In the genomic region with DNA sequence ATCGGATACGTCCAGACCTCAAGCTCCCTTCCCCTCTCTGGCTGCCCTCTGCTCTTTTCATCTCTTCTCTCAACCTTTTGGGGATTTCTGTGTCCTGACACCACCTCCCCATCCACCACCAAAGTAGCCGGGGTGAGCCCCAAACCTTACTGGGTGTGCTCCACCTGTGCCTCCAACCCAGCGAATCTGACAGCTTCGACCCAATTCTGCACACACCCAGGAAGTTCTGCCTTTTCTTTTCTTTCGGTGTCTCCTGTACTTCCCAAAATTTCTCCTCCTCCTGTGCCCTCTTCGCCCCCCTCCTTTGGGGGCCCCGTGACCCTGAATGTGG, we compare ENCODE assay signal across 8 cellular contexts. TPM values are rescaled to one million over a fixed set of nuclear protein-coding genes. Genes with fewer than 3 reads are reported as not detected.
A peak's percentile ranks its signal among the peaks of the same experiment; 100 is the strongest.
DNase-seq lines count a peak whose midpoint lies in the region; ATAC-seq, FAIRE-seq and TF ChIP-seq lines count a peak whose summit lies in the region.

No MANE protein-coding gene starts in this region.

- POLR2A ChIA-PET in activated CD4-positive, alpha-beta memory T cell treated with anti-CD3 and anti-CD28 coated beads for 36 hours (lab: Charles Lee): no interaction called here

- FAIRE-seq in D721Med (lab: Jason Lieb, UNC): no peak

- intact Hi-C loops in activated CD4-positive, alpha-beta memory T cell treated with anti-CD3 and anti-CD28 coated beads for 36 hours (cut with micrococcal nuclease): loop anchor here (1.0 to 5.0 kb wide), 3 partner anchors 72 to 130 kb away; a partner anchor contains a TSS
- intact Hi-C loops in left colon (cut with DNase I, micrococcal nuclease): loop anchor here (10.0 kb wide), 2 partner anchors 82 to 222 kb away; a partner anchor contains a TSS

- no peaks in the 10 kb centered on the region for H3K27me3 Mint-ChIP-seq in activated CD4-positive, alpha-beta memory T cell treated with anti-CD3 and anti-CD28 coated beads for 36 hours
- peaks cover 11% of the 10 kb centered on the region for H3K27me3 Mint-ChIP-seq in glutamatergic neuron (ENCODE audit: unreplicated experiment)

- peaks cover 39% of the 10 kb centered on the region for H3K4me1 Mint-ChIP-seq in activated CD4-positive, alpha-beta memory T cell treated with anti-CD3 and anti-CD28 coated beads for 36 hours (ENCODE audit: low read depth)
- H3K4me1 Mint-ChIP-seq in glutamatergic neuron (ENCODE audit: low read depth, unreplicated experiment): peaks cover 6% of the 10 kb centered on the region

- TF ChIP-seq CTCF in glutamatergic neuron (IDR thresholded peaks at IDR 0.05; ENCODE audit: partially characterized antibody, unreplicated experiment) (no peak), D721Med (IDR thresholded peaks at IDR 0.05; ENCODE audit: insufficient read depth, missing control alignments) (no peak)

- peaks cover 19% of the 10 kb centered on the region for H3K36me3 Mint-ChIP-seq in activated CD4-positive, alpha-beta memory T cell treated with anti-CD3 and anti-CD28 coated beads for 36 hours
- no peaks in the 10 kb centered on the region for H3K36me3 Mint-ChIP-seq in glutamatergic neuron (ENCODE audit: unreplicated experiment)

- CTCF ChIA-PET in activated CD4-positive, alpha-beta memory T cell treated with anti-CD3 and anti-CD28 coated beads for 36 hours (lab: Charles Lee): interaction anchor here (2.0 kb wide), 1 partner anchor 231 kb away, joined by 4 read pairs; a partner anchor contains a TSS

- peak overlapping the region; percentile 96 for H3K4me3 ChIP-seq in skeletal muscle cell (ENCODE audit: low read depth, low read length)

- no peak for DNase-seq in activated CD4-positive, alpha-beta memory T cell treated with anti-CD3 and anti-CD28 coated beads for 36 hours
- DNase-seq in glutamatergic neuron (no peak), skeletal muscle cell (ENCODE audit: low read depth) (no peak), cerebellar nuclear complex (lab: John Stamatoyannopoulos, UW) (no peak), left colon (no peak), SW 1271 (lab: John Stamatoyannopoulos, UW) (no peak), D721Med (ENCODE audit: insufficient read length, low spot score) (no peak)

- H3K4me3 Mint-ChIP-seq in activated CD4-positive, alpha-beta memory T cell treated with anti-CD3 and anti-CD28 coated beads for 36 hours: peak overlapping the region; percentile 74
- peak overlapping the region; percentile 90 for H3K4me3 Mint-ChIP-seq in glutamatergic neuron (ENCODE audit: unreplicated experiment)

- peak overlapping the region; percentile 65 for H3K27ac Mint-ChIP-seq in activated CD4-positive, alpha-beta memory T cell treated with anti-CD3 and anti-CD28 coated beads for 36 hours
- peak overlapping the region; percentile 25 for H3K27ac Mint-ChIP-seq in glutamatergic neuron (ENCODE audit: unreplicated experiment)

- H3K9me3 Mint-ChIP-seq in activated CD4-positive, alpha-beta memory T cell treated with anti-CD3 and anti-CD28 coated beads for 36 hours: no peaks in the 10 kb centered on the region
- peaks cover 6% of the 10 kb centered on the region for H3K9me3 Mint-ChIP-seq in glutamatergic neuron (ENCODE audit: unreplicated experiment)

- ATAC-seq in GM19351 (IDR thresholded peaks at IDR 0.05; ENCODE audit: unreplicated experiment) (peak; percentile 6), left colon (no peak)

RNA-seq across cellular contexts. Expression of a gene that starts 0.6 kb away (rescaled TPM):
- total RNA-seq in activated CD4-positive, alpha-beta memory T cell treated with anti-CD3 and anti-CD28 coated beads for 36 hours: 1 to 10 TPM; 2.6 to 2.8 TPM
- total RNA-seq in glutamatergic neuron (ENCODE audit: unreplicated experiment): 2.2 TPM
- total RNA-seq in left colon: 10 to 100 TPM in 1 of 2 donors, 1 to 10 TPM in 1; 9.4 to 10.1 TPM

RNA-seq across cellular contexts. Expression of a gene that starts 2.4 kb away (rescaled TPM):
- total RNA-seq in activated CD4-positive, alpha-beta memory T cell treated with anti-CD3 and anti-CD28 coated beads for 36 hours: not detected
- total RNA-seq in glutamatergic neuron (ENCODE audit: unreplicated experiment) (not detected), left colon (not detected)

RNA-seq across cellular contexts. Expression of a gene that starts 16.2 kb away (rescaled TPM):
- 100 to 1,000 TPM; 391 to 405 TPM for total RNA-seq in activated CD4-positive, alpha-beta memory T cell treated with anti-CD3 and anti-CD28 coated beads for 36 hours
- total RNA-seq in glutamatergic neuron (ENCODE audit: unreplicated experiment) (not detected), left colon (1 to 10 TPM; 4.1 to 9.0 TPM)

RNA-seq across cellular contexts. Expression of a gene that starts 23.4 kb away (rescaled TPM):
- total RNA-seq in activated CD4-positive, alpha-beta memory T cell treated with anti-CD3 and anti-CD28 coated beads for 36 hours: 10 to 100 TPM; 26.9 to 29.3 TPM
- total RNA-seq in glutamatergic neuron (ENCODE audit: unreplicated experiment): 97.6 TPM
- total RNA-seq in left colon: 10 to 100 TPM; 32.7 to 44.5 TPM

RNA-seq across cellular contexts. Expression of a gene that starts 28.4 kb away (rescaled TPM):
- total RNA-seq in activated CD4-positive, alpha-beta memory T cell treated with anti-CD3 and anti-CD28 coated beads for 36 hours: 1 to 10 TPM; 3.7 to 4.4 TPM
- 0.34 TPM for total RNA-seq in glutamatergic neuron (ENCODE audit: unreplicated experiment)
- 10 to 100 TPM; 22.2 to 24.9 TPM for total RNA-seq in left colon

Comparison
In these comparisons a context has a peak if more than half of its experiments do, and no peak if none do; other contexts are left out.
1. RNA of a gene that starts 16.2 kb away (total RNA-seq): 391 to 405 TPM in activated CD4-positive, alpha-beta memory T cell treated with anti-CD3 and anti-CD28 coated beads for 36 hours; 4.1 to 9.0 TPM in left colon and not detected in glutamatergic neuron (single experiment); every median in the first group is over 10 times any median in the second.